Comparison of ENCODE assay signal across 9 cellular contexts in the genomic region with DNA sequence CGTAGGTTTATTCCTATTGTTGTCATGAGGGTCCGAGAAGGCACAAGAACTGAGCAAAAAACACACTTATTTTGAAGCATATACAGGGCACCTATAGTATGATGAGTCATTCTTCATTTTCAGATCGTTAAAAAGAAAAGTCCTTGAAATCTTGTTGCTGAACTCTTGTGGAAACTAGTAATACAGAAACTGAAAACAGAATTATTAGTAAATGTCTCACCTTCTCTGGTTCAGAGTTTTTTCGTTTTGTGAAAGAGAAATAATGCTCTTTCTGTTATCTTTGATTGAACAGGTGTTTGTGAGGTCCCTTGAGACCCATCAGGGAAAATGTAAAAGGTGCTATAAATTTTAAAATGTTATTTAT.
DNase-seq lines count a peak whose midpoint lies in the region; ATAC-seq and TF ChIP-seq lines count a peak whose summit lies in the region.
"Had no signal": no experiment of that assay in that cellular context is flagged by ENCODE, and none has a peak within 500 bp of the region (broad histone marks: within the 10 kb centered on the region; RNA-seq: fewer than 3 reads in every experiment).

No MANE protein-coding gene starts in this region.

- H3K4me2 ChIP-seq in OCI-LY7 (ENCODE audit: low read length), result no peak overlapping the region

- H3K27ac Mint-ChIP-seq in activated T-helper 17 cell treated with anti-CD3 and anti-CD28 coated beads, Interleukin-2, amount 50 U/mL, for 72 hours, result peak overlapping the region; percentile 40

- H3K4me3 Mint-ChIP-seq in activated T-helper 17 cell treated with anti-CD3 and anti-CD28 coated beads, Interleukin-2, amount 50 U/mL, for 72 hours, result peak overlapping the region; percentile 46

- H3K4me1 ChIP-seq in OCI-LY7 (ENCODE audit: insufficient read depth, low read length, poor library complexity, severe bottlenecking), result no peaks in the 10 kb centered on the region

- H3K9me2 ChIP-seq in OCI-LY7 (ENCODE audit: insufficient read depth, low read length), result no peaks in the 10 kb centered on the region

- H3K27me3 Mint-ChIP-seq in activated T-helper 17 cell treated with anti-CD3 and anti-CD28 coated beads, Interleukin-2, amount 50 U/mL, for 72 hours, result peaks cover 25% of the 10 kb centered on the region

- no TSS peak for BruUV-seq in OCI-LY7 (replicated peaks; lab: Mats Ljungman, UMichigan)

- H3K4me1 Mint-ChIP-seq in activated T-helper 17 cell treated with anti-CD3 and anti-CD28 coated beads, Interleukin-2, amount 50 U/mL, for 72 hours, result peaks cover 13% of the 10 kb centered on the region

- no peaks in the 10 kb centered on the region for H3K9me3 ChIP-seq in OCI-LY7 (ENCODE audit: low read length)
- H3K9me3 ChIP-seq: thoracic aorta had no signal

- no peaks in the 10 kb centered on the region for H3K79me2 ChIP-seq in OCI-LY7 (ENCODE audit: insufficient read depth, low read depth, low read length)

- POLR2A ChIA-PET in OCI-LY7 (lab: Charles Lee), result interaction anchor here (0.8 kb wide), 1 partner anchor 18 kb away, joined by 3 read pairs; no protein-coding TSS in a partner anchor

- ATAC-seq in GM18867 (IDR thresholded peaks at IDR 0.05; ENCODE audit: unreplicated experiment) (peak; percentile 95), HG03039 (IDR thresholded peaks at IDR 0.05; ENCODE audit: unreplicated experiment) (peak; percentile 91)
- ATAC-seq in activated T-helper 17 cell treated with anti-CD3 and anti-CD28 coated beads, Interleukin-2, amount 50 U/mL, for 72 hours (replicated peaks), result peak; percentile 94

- no peaks in the 10 kb centered on the region for H4K20me1 ChIP-seq in OCI-LY7 (ENCODE audit: insufficient read depth, low read length)

- CTCF ChIA-PET in OCI-LY7 (lab: Charles Lee; ENCODE audit: unreplicated experiment), result no interaction called here

- H3K4me3 ChIP-seq in OCI-LY7 (ENCODE audit: low read depth, low read length, poor library complexity, severe bottlenecking), result no peak overlapping the region
- H3K4me3 ChIP-seq: dorsolateral prefrontal cortex, thoracic aorta had no signal

- peaks cover 3% of the 10 kb centered on the region for H3K9me3 Mint-ChIP-seq in activated T-helper 17 cell treated with anti-CD3 and anti-CD28 coated beads, Interleukin-2, amount 50 U/mL, for 72 hours

- no peaks in the 10 kb centered on the region for H3K36me3 Mint-ChIP-seq in activated T-helper 17 cell treated with anti-CD3 and anti-CD28 coated beads, Interleukin-2, amount 50 U/mL, for 72 hours (ENCODE audit: low read depth)

- DNase-seq in GM20000 (ENCODE audit: low spot score) (peak; percentile 86), NOMO-1 treated with dmso at 0.1 percent for 144 hours (lab: John Stamatoyannopoulos, UW; ENCODE audit: unreplicated experiment) (no peak), OCI-LY7 (ENCODE audit: low spot score) (no peak)
- no peak for DNase-seq in stimulated activated CD4-positive, alpha-beta T cell treated with anti-CD3 and anti-CD28 coated beads, Interleukin-12 subunit alpha, Interleukin-12 subunit beta, amount 100 ng/mL, for 4 hours
- DNase-seq: dorsolateral prefrontal cortex had no signal

- no peak for TF ChIP-seq CTCF in GM20000 (IDR thresholded peaks at IDR 0.05; ENCODE audit: extremely low read depth, missing control alignments)
- TF ChIP-seq CTCF in OCI-LY7 (conservative IDR thresholded peaks at IDR 0.05; ENCODE audit: low read length), result no peak

- H3K27ac ChIP-seq in OCI-LY7 (ENCODE audit: low read depth, low read length, poor library complexity, severe bottlenecking), result no peak overlapping the region
- H3K27ac ChIP-seq: thoracic aorta had no signal

- H3K36me3 ChIP-seq in OCI-LY7 (ENCODE audit: insufficient read depth, low read length), result no peaks in the 10 kb centered on the region
- H3K36me3 ChIP-seq: thoracic aorta had no signal

- intact Hi-C loops in OCI-LY7 (cut with micrococcal nuclease; ENCODE audit: unreplicated experiment), result no loop called here

- H2AFZ ChIP-seq in OCI-LY7 (ENCODE audit: low read length), result no peak overlapping the region
